8 cellular contexts compared by ENCODE assay signal in genomic region chr12:19643635-19644034, GRCh38.
DNase-seq lines count a peak whose midpoint lies in the region; ATAC-seq and TF ChIP-seq lines count a peak whose summit lies in the region.

No MANE protein-coding gene starts in this region.

- H3K36me3 ChIP-seq in spleen (no peaks in the 10 kb centered on the region), stomach (no peaks in the 10 kb centered on the region)

- H3K4me1 Mint-ChIP-seq in glutamatergic neuron (ENCODE audit: low read depth, unreplicated experiment) = peaks cover 6% of the 10 kb centered on the region

- H3K9me3 Mint-ChIP-seq in glutamatergic neuron (ENCODE audit: unreplicated experiment) = peaks cover 2% of the 10 kb centered on the region

- no peaks in the 10 kb centered on the region for H3K27me3 Mint-ChIP-seq in glutamatergic neuron (ENCODE audit: unreplicated experiment)

- TF ChIP-seq CTCF in glutamatergic neuron (IDR thresholded peaks at IDR 0.05; ENCODE audit: partially characterized antibody, unreplicated experiment) (peak; percentile 27), spleen (IDR thresholded peaks at IDR 0.05 in 8 of 11, conservative IDR thresholded peaks at IDR 0.05 in 3 of 11) (peak in 10 of 11 experiments; percentile 21 to 57 (median 39)), stomach (IDR thresholded peaks at IDR 0.05) (peak in 3 of 7 experiments; percentile 18 to 34 (median 32))

- peaks cover 16% of the 10 kb centered on the region for H3K36me3 Mint-ChIP-seq in glutamatergic neuron (ENCODE audit: unreplicated experiment)

- H3K9me3 ChIP-seq in spleen = peaks cover 0 to 18% (median 6%) of the 10 kb centered on the region in 8 donors
- peaks cover 0 to 7% (median 0%) of the 10 kb centered on the region in 4 donors for H3K9me3 ChIP-seq in stomach

- no peak for TF ChIP-seq POLR2A in spleen (IDR thresholded peaks at IDR 0.05)
- TF ChIP-seq POLR2A in stomach (IDR thresholded peaks at IDR 0.05) = no peak

- H3K4me3 ChIP-seq in spleen (no peak overlapping the region), stomach (no peak overlapping the region)

- no peak for TF ChIP-seq EP300 in stomach (IDR thresholded peaks at IDR 0.05)

- no peaks in the 10 kb centered on the region for H3K4me1 ChIP-seq in spleen
- peaks cover 0 to 4% (median 0%) of the 10 kb centered on the region in 4 donors for H3K4me1 ChIP-seq in stomach

- ATAC-seq in GM21737 (IDR thresholded peaks at IDR 0.05; ENCODE audit: unreplicated experiment) = no peak

- H3K27ac ChIP-seq in spleen (no peak overlapping the region), stomach (no peak overlapping the region)

- peak; percentile 28 for DNase-seq in DMS 273 (lab: John Stamatoyannopoulos, UW; ENCODE audit: unreplicated experiment)
- DNase-seq in DMS 273 treated with DMSO at 0.1 percent for 48 hours (lab: John Stamatoyannopoulos, UW) = no peak
- DNase-seq in SK-N-DZ (ENCODE audit: low spot score) = peak; percentile 77
- DNase-seq in glutamatergic neuron = no peak
- DNase-seq in spleen = no peak
- no peak for DNase-seq in stomach
- no peak for DNase-seq in cortex of kidney (lab: John Stamatoyannopoulos, UW)

- H3K27me3 ChIP-seq in spleen (replicated peaks in 1 of 7) (no peaks in the 10 kb centered on the region), stomach (no peaks in the 10 kb centered on the region)

- H3K4me3 Mint-ChIP-seq in glutamatergic neuron (ENCODE audit: unreplicated experiment) = no peak overlapping the region

- peak overlapping the region; percentile 4 for H3K27ac Mint-ChIP-seq in glutamatergic neuron (ENCODE audit: unreplicated experiment)

- intact Hi-C loops in spleen (cut with DNase I; ENCODE audit: low total_unique reads) (no loop called here), stomach (cut with DNase I; ENCODE audit: low total_unique reads) (no loop called here)

- WGBS in spleen, 5 donors = 23 to 46% (median 27%) methylated on average over 5 of the region's 5 CpGs
- 13 to 30% (median 24%) methylated on average over 5 of the region's 5 CpGs for WGBS in stomach, 5 donors

Comparison
In these comparisons a context has a peak if more than half of its experiments do, and no peak if none do; other contexts are left out.
1. DNase-seq: peak in DMS 273 (single experiment) and SK-N-DZ (single experiment); none in DMS 273 treated with DMSO at 0.1 percent for 48 hours (single experiment), glutamatergic neuron (single experiment), spleen (single experiment), stomach (single experiment) and cortex of kidney (single experiment).